Comparison of ENCODE assay signal across 8 cellular contexts in genomic region chr10:44386546-44387052, GRCh38. TPM values are rescaled to one million over a fixed set of nuclear protein-coding genes. Genes with fewer than 3 reads are reported as not detected.
DNase-seq lines count a peak whose midpoint lies in the region; ATAC-seq and TF ChIP-seq lines count a peak whose summit lies in the region.

No MANE protein-coding gene starts in this region.

- TF ChIP-seq CTCF in RWPE2 (IDR thresholded peaks at IDR 0.05; ENCODE audit: poor library complexity, severe bottlenecking): peak; percentile 79

- DNase-seq in NCI-H748 (lab: John Stamatoyannopoulos, UW; ENCODE audit: unreplicated experiment) (peak; percentile 65), NCI-H748 treated with DMSO at 0.1 percent for 48 hours (lab: John Stamatoyannopoulos, UW) (no peak), H7 (peak; percentile 97), RWPE2 (ENCODE audit: low spot score) (peak; percentile 24), cerebellar cortex (ENCODE audit: low spot score) (peak; percentile 36), kidney tubule cell (ENCODE audit: low spot score) (peak; percentile 60)
- peak; percentile 59 for DNase-seq in stimulated activated CD8-positive, alpha-beta memory T cell treated with anti-CD3 and anti-CD28 coated beads, Interleukin-4, amount 100 ng/mL, for 48 hours
- no peak for DNase-seq in activated T-helper 1 cell treated with anti-CD3 and anti-CD28 coated beads, Interleukin-12 subunit alpha, Interleukin-12 subunit beta, Interleukin-2, Interleukin-4 antibody, amounts not matched to agents 30 ng/mL and 10 ng/mL and 1 ng/mL, durations not matched to agents 14 hours and 24 hours and 36 hours (ENCODE audit: low spot score)

- no peaks in the 10 kb centered on the region for H3K4me1 Mint-ChIP-seq in activated T-helper 1 cell treated with anti-CD3 and anti-CD28 coated beads, Interleukin-12 subunit alpha, Interleukin-12 subunit beta, Interleukin-2, Interleukin-4 antibody, amounts not matched to agents 30 ng/mL and 10 ng/mL and 1 ng/mL, durations not matched to agents 14 hours and 24 hours and 36 hours (ENCODE audit: low read depth)

- H3K4me1 ChIP-seq in RWPE2 (ENCODE audit: insufficient read depth, poor library complexity, severe bottlenecking): no peaks in the 10 kb centered on the region

- H3K4me3 Mint-ChIP-seq in activated T-helper 1 cell treated with anti-CD3 and anti-CD28 coated beads, Interleukin-12 subunit alpha, Interleukin-12 subunit beta, Interleukin-2, Interleukin-4 antibody, amounts not matched to agents 30 ng/mL and 10 ng/mL and 1 ng/mL, durations not matched to agents 14 hours and 24 hours and 36 hours: no peak overlapping the region

- H3K36me3 Mint-ChIP-seq in activated T-helper 1 cell treated with anti-CD3 and anti-CD28 coated beads, Interleukin-12 subunit alpha, Interleukin-12 subunit beta, Interleukin-2, Interleukin-4 antibody, amounts not matched to agents 30 ng/mL and 10 ng/mL and 1 ng/mL, durations not matched to agents 14 hours and 24 hours and 36 hours (ENCODE audit: low read depth): no peaks in the 10 kb centered on the region

- H3K9me3 Mint-ChIP-seq in activated T-helper 1 cell treated with anti-CD3 and anti-CD28 coated beads, Interleukin-12 subunit alpha, Interleukin-12 subunit beta, Interleukin-2, Interleukin-4 antibody, amounts not matched to agents 30 ng/mL and 10 ng/mL and 1 ng/mL, durations not matched to agents 14 hours and 24 hours and 36 hours: no peaks in the 10 kb centered on the region

- H3K27me3 Mint-ChIP-seq in activated T-helper 1 cell treated with anti-CD3 and anti-CD28 coated beads, Interleukin-12 subunit alpha, Interleukin-12 subunit beta, Interleukin-2, Interleukin-4 antibody, amounts not matched to agents 30 ng/mL and 10 ng/mL and 1 ng/mL, durations not matched to agents 14 hours and 24 hours and 36 hours (ENCODE audit: insufficient read depth): peaks cover 26% of the 10 kb centered on the region

- ATAC-seq in RWPE2 (ENCODE audit: low read depth): peak; percentile 83

- H3K36me3 ChIP-seq in H7 (replicated peaks; ENCODE audit: control insufficient read depth, insufficient read depth, low read length) (no peaks in the 10 kb centered on the region), RWPE2 (ENCODE audit: low read depth) (no peaks in the 10 kb centered on the region)

- H3K4me3 ChIP-seq in H7 (ENCODE audit: insufficient read depth, low read depth, low read length) (no peak overlapping the region), RWPE2 (ENCODE audit: severe bottlenecking) (no peak overlapping the region)

- no peak overlapping the region for H3K27ac Mint-ChIP-seq in activated T-helper 1 cell treated with anti-CD3 and anti-CD28 coated beads, Interleukin-12 subunit alpha, Interleukin-12 subunit beta, Interleukin-2, Interleukin-4 antibody, amounts not matched to agents 30 ng/mL and 10 ng/mL and 1 ng/mL, durations not matched to agents 14 hours and 24 hours and 36 hours

- peaks cover 30% of the 10 kb centered on the region for H3K27me3 ChIP-seq in H7 (ENCODE audit: control insufficient read depth, insufficient read depth, low read length)
- peaks cover 22% of the 10 kb centered on the region for H3K27me3 ChIP-seq in RWPE2 (ENCODE audit: insufficient read depth, poor library complexity, severe bottlenecking)

- no peaks in the 10 kb centered on the region for H3K9me3 ChIP-seq in RWPE2 (ENCODE audit: severe bottlenecking)

- intact Hi-C loops in activated T-helper 1 cell treated with anti-CD3 and anti-CD28 coated beads, Interleukin-12 subunit alpha, Interleukin-12 subunit beta, Interleukin-2, Interleukin-4 antibody, amounts not matched to agents 30 ng/mL and 10 ng/mL and 1 ng/mL, durations not matched to agents 14 hours and 24 hours and 36 hours (cut with micrococcal nuclease): loop anchor here (1.0 to 5.0 kb wide), 2 partner anchors 481 to 696 kb away; no protein-coding TSS in a partner anchor

- no peak overlapping the region for H3K27ac ChIP-seq in RWPE2 (ENCODE audit: poor library complexity, severe bottlenecking)

RNA-seq across cellular contexts. Expression of gene CXCL12, which starts 1.7 kb away (rescaled TPM):
- 21.1 and 42.8 TPM in 2 replicates for total RNA-seq in H7 (2014; rRNA removed; shearing (Covaris generic))
- total RNA-seq in activated T-helper 1 cell treated with anti-CD3 and anti-CD28 coated beads, Interleukin-12 subunit alpha, Interleukin-12 subunit beta, Interleukin-2, Interleukin-4 antibody, amounts not matched to agents 30 ng/mL and 10 ng/mL and 1 ng/mL, durations not matched to agents 14 hours and 24 hours and 36 hours: not detected in 2 replicates

Comparison
In these comparisons a context has a peak if more than half of its experiments do, and no peak if none do; other contexts are left out.
1. DNase-seq: peak in NCI-H748 (single experiment), H7 (single experiment), RWPE2 (single experiment), cerebellar cortex (single experiment), kidney tubule cell (single experiment) and stimulated activated CD8-positive, alpha-beta memory T cell treated with anti-CD3 and anti-CD28 coated beads, Interleukin-4, amount 100 ng/mL, for 48 hours (single experiment); none in NCI-H748 treated with DMSO at 0.1 percent for 48 hours (single experiment) and activated T-helper 1 cell treated with anti-CD3 and anti-CD28 coated beads, Interleukin-12 subunit alpha, Interleukin-12 subunit beta, Interleukin-2, Interleukin-4 antibody, amounts not matched to agents 30 ng/mL and 10 ng/mL and 1 ng/mL, durations not matched to agents 14 hours and 24 hours and 36 hours (single experiment).
2. RNA of gene CXCL12, which starts 1.7 kb away (total RNA-seq): 21.1 to 42.8 TPM in H7; not detected in activated T-helper 1 cell treated with anti-CD3 and anti-CD28 coated beads, Interleukin-12 subunit alpha, Interleukin-12 subunit beta, Interleukin-2, Interleukin-4 antibody, amounts not matched to agents 30 ng/mL and 10 ng/mL and 1 ng/mL, durations not matched to agents 14 hours and 24 hours and 36 hours; every median in the first group is over 10 times any median in the second.